ENCODE assay signal across 8 cellular contexts in the genomic region with DNA sequence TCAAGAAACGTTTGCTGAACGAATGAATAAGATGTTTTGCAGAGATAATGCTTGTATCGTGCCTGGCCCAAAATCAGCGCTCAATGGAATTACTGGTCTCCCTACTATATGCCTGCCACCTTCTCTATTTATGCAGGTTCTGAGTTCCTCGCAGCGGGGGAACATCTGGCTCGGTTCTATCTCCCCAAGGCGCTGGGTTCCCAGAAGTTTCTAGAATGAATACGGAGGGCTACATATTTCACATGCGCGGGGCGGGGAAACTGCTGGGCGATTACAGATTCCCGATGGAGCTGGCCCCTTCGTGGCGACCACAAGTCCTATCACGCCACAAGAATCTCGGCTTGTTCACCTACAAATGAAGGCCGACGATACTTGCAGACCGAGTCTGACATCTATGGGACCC. TPM values are rescaled to one million over a fixed set of nuclear protein-coding genes. Genes with fewer than 3 reads are reported as not detected.
A peak's percentile ranks its signal among the peaks of the same experiment; 100 is the strongest.
DNase-seq lines count a peak whose midpoint lies in the region; ATAC-seq, FAIRE-seq and TF ChIP-seq lines count a peak whose summit lies in the region.

No MANE protein-coding gene starts in this region.

- H3K9me3 Mint-ChIP-seq in activated naive CD8-positive, alpha-beta T cell treated with anti-CD3 and anti-CD28 coated beads, Interleukin-2, amount 50 U/mL, for 24 hours = no peaks in the 10 kb centered on the region

- H3K4me3 ChIP-seq in keratinocyte (ENCODE audit: control insufficient read depth in 2 of 3, extremely low read depth in 1 of 3, insufficient read depth in 2 of 3, low read depth in 1 of 3, low read length in 3 of 3) (peak overlapping the region; percentile 63 to 99 (median 97)), subcutaneous abdominal adipose tissue (ENCODE audit: low read depth in 1 of 5, low read length in 5 of 5) (peak overlapping the region; percentile 92 to 99 (median 95))

- peak overlapping the region; percentile 91 for H3K9ac ChIP-seq in keratinocyte (ENCODE audit: control insufficient read depth, extremely low read depth, insufficient read depth, low read length)
- peak overlapping the region; percentile 90 to 99 (median 94) for H3K9ac ChIP-seq in subcutaneous abdominal adipose tissue (ENCODE audit: low read length in 5 of 5)

- no peaks in the 10 kb centered on the region for H3K9me1 ChIP-seq in keratinocyte (ENCODE audit: control insufficient read depth, extremely low read depth, insufficient read depth, low read length)

- no peak for TF ChIP-seq CTCF in keratinocyte (optimal IDR thresholded peaks at IDR 0.05 in 1 of 3, IDR thresholded peaks at IDR 0.05 in 1 of 3, conservative IDR thresholded peaks at IDR 0.05 in 1 of 3; ENCODE audit: extremely low read depth in 1 of 3, insufficient read depth in 2 of 3, low read length in 3 of 3)

- H3K4me1 ChIP-seq in keratinocyte (ENCODE audit: control insufficient read depth, extremely low read depth, insufficient read depth, low read length) (peaks cover 17% of the 10 kb centered on the region), subcutaneous abdominal adipose tissue (ENCODE audit: control insufficient read depth in 5 of 5, insufficient read depth in 5 of 5, low read length in 5 of 5) (peaks cover 10 to 38% (median 32%) of the 10 kb centered on the region in 5 donors)

- H3K9me3 ChIP-seq in keratinocyte (ENCODE audit: control insufficient read depth, low read depth, low read length) = no peaks in the 10 kb centered on the region
- no peaks in the 10 kb centered on the region for H3K9me3 ChIP-seq in subcutaneous abdominal adipose tissue (ENCODE audit: control insufficient read depth in 5 of 5, low read length in 5 of 5)

- peak; percentile 26 for ATAC-seq in HG03175 (IDR thresholded peaks at IDR 0.05; ENCODE audit: unreplicated experiment)
- ATAC-seq in activated naive CD8-positive, alpha-beta T cell treated with anti-CD3 and anti-CD28 coated beads, Interleukin-2, amount 50 U/mL, for 24 hours = peak; percentile 4

- H3K4me2 ChIP-seq in keratinocyte (ENCODE audit: control insufficient read depth, extremely low read depth, insufficient read depth, low read depth, low read length) = peak overlapping the region; percentile 98

- H4K20me1 ChIP-seq in keratinocyte (ENCODE audit: control insufficient read depth, extremely low read depth, insufficient read depth, low read length) = no peaks in the 10 kb centered on the region

- H3K4me1 Mint-ChIP-seq in activated naive CD8-positive, alpha-beta T cell treated with anti-CD3 and anti-CD28 coated beads, Interleukin-2, amount 50 U/mL, for 24 hours = peaks cover 34% of the 10 kb centered on the region

- H3K36me3 ChIP-seq in keratinocyte (ENCODE audit: control insufficient read depth in 2 of 2, extremely low read depth in 1 of 2, insufficient read depth in 2 of 2, low read length in 2 of 2) = peaks cover 0 to 3% of the 10 kb centered on the region in 2 experiments
- H3K36me3 ChIP-seq in subcutaneous abdominal adipose tissue (ENCODE audit: control insufficient read depth in 5 of 5, insufficient read depth in 5 of 5, low read length in 5 of 5) = peaks cover 5 to 19% (median 8%) of the 10 kb centered on the region in 5 donors

- dilution Hi-C loops in keratinocyte (cut with MboI; ENCODE audit: extremely low pct_ligation_motif_present, low sequenced_read_pairs) = no loop called here

- DNase-seq in NCI-H1694 treated with DMSO at 0.1 percent for 48 hours (lab: John Stamatoyannopoulos, UW) (peak; percentile 34), NCI-H1694 (lab: John Stamatoyannopoulos, UW) (no peak), keratinocyte (ENCODE audit: low read depth, low spot score) (no peak), OCI-M2 (lab: John Stamatoyannopoulos, UW; ENCODE audit: unreplicated experiment) (no peak), GOT3 (lab: John Stamatoyannopoulos, UW) (no peak)
- DNase-seq in activated naive CD8-positive, alpha-beta T cell treated with anti-CD3 and anti-CD28 coated beads, Interleukin-2, amount 50 U/mL, for 24 hours = no peak

- H3K27ac ChIP-seq in keratinocyte (ENCODE audit: control insufficient read depth, insufficient read depth, low read length) (peak overlapping the region; percentile 76), subcutaneous abdominal adipose tissue (ENCODE audit: low read depth, low read length) (peak overlapping the region; percentile 88)

- FAIRE-seq in keratinocyte (lab: Jason Lieb, UNC) = peak; percentile 43

- H3K27ac Mint-ChIP-seq in activated naive CD8-positive, alpha-beta T cell treated with anti-CD3 and anti-CD28 coated beads, Interleukin-2, amount 50 U/mL, for 24 hours = peak overlapping the region; percentile 97

- H3K27me3 Mint-ChIP-seq in activated naive CD8-positive, alpha-beta T cell treated with anti-CD3 and anti-CD28 coated beads, Interleukin-2, amount 50 U/mL, for 24 hours = no peaks in the 10 kb centered on the region

- H3K27me3 ChIP-seq in keratinocyte (ENCODE audit: control insufficient read depth, extremely low read depth, insufficient read depth, low read length) (no peaks in the 10 kb centered on the region), subcutaneous abdominal adipose tissue (ENCODE audit: control insufficient read depth in 5 of 5, insufficient read depth in 4 of 5, low read length in 5 of 5) (no peaks in the 10 kb centered on the region)

- peaks cover 35% of the 10 kb centered on the region for H3K79me2 ChIP-seq in keratinocyte (ENCODE audit: control insufficient read depth, insufficient read depth, low read length)

- H2AFZ ChIP-seq in keratinocyte (ENCODE audit: control insufficient read depth, low read length) = peak overlapping the region; percentile 78

- peaks cover 16% of the 10 kb centered on the region for H3K36me3 Mint-ChIP-seq in activated naive CD8-positive, alpha-beta T cell treated with anti-CD3 and anti-CD28 coated beads, Interleukin-2, amount 50 U/mL, for 24 hours (ENCODE audit: low read depth)

- H3K4me3 Mint-ChIP-seq in activated naive CD8-positive, alpha-beta T cell treated with anti-CD3 and anti-CD28 coated beads, Interleukin-2, amount 50 U/mL, for 24 hours = peak overlapping the region; percentile 97

RNA-seq across cellular contexts. Expression of gene EIF2B5, which starts 0.4 kb away (rescaled TPM):
- 31.9 to 37.9 TPM (median 33.7 TPM) in 3 replicates for polyA plus RNA-seq in keratinocyte
- polyA plus RNA-seq in keratinocyte (2011; ENCODE audit: low read depth) = 48.6 TPM
- polyA plus RNA-seq in keratinocyte (2011; cell fraction: cytosol; rRNA removed) = 22.2 and 24.4 TPM in 2 replicates
- 55.3 and 62.8 TPM in 2 replicates for polyA plus RNA-seq in keratinocyte (2011; cell fraction: nucleus; rRNA removed)
- polyA plus RNA-seq in keratinocyte (2012; ENCODE audit: low replicate concordance) = 28.9 and 31.9 TPM in 2 replicates
- polyA minus RNA-seq in keratinocyte = 22.5 to 37.1 TPM (median 30.7 TPM) in 3 replicates
- 16.5 TPM for polyA minus RNA-seq in keratinocyte (2011; cell fraction: cytosol; rRNA and poly(A)+ RNA removed)
- polyA minus RNA-seq in keratinocyte (2011; cell fraction: nucleus; rRNA and poly(A)+ RNA removed) = 18.0 and 22.5 TPM in 2 replicates

RNA-seq across cellular contexts. Expression of gene DVL3, which starts 20.4 kb away (rescaled TPM):
- 16.0 to 21.9 TPM (median 18.5 TPM) in 3 replicates for polyA plus RNA-seq in keratinocyte
- polyA plus RNA-seq in keratinocyte (2011; ENCODE audit: low read depth) = 33.3 TPM
- polyA plus RNA-seq in keratinocyte (2011; cell fraction: cytosol; rRNA removed) = 15.3 and 24.4 TPM in 2 replicates
- polyA plus RNA-seq in keratinocyte (2011; cell fraction: nucleus; rRNA removed) = 56.2 and 72.1 TPM in 2 replicates
- 23.5 and 27.0 TPM in 2 replicates for polyA plus RNA-seq in keratinocyte (2012; ENCODE audit: low replicate concordance)
- 30.6 to 75.2 TPM (median 33.8 TPM) in 3 replicates for polyA minus RNA-seq in keratinocyte
- 34.0 TPM for polyA minus RNA-seq in keratinocyte (2011; cell fraction: cytosol; rRNA and poly(A)+ RNA removed)
- 18.9 and 20.0 TPM in 2 replicates for polyA minus RNA-seq in keratinocyte (2011; cell fraction: nucleus; rRNA and poly(A)+ RNA removed)

RNA-seq across cellular contexts. Expression of gene HTR3E, which starts 37.9 kb away (rescaled TPM):
- not detected in 3 replicates for polyA plus RNA-seq in keratinocyte
- not detected for polyA plus RNA-seq in keratinocyte (2011; ENCODE audit: low read depth)
- polyA plus RNA-seq in keratinocyte (2011; cell fraction: cytosol; rRNA removed) = not detected in 2 replicates
- polyA plus RNA-seq in keratinocyte (2011; cell fraction: nucleus; rRNA removed) = not detected in 2 replicates
- polyA plus RNA-seq in keratinocyte (2012; ENCODE audit: low replicate concordance) = not detected in 2 replicates
- polyA minus RNA-seq in keratinocyte = not detected in 3 replicates
- polyA minus RNA-seq in keratinocyte (2011; cell fraction: cytosol; rRNA and poly(A)+ RNA removed) = not detected
- not detected in 2 replicates for polyA minus RNA-seq in keratinocyte (2011; cell fraction: nucleus; rRNA and poly(A)+ RNA removed)

RNA-seq across cellular contexts. Expression of gene AP2M1, which starts 39.9 kb away (rescaled TPM):
- 431 to 520 TPM (median 443 TPM) in 3 replicates for polyA plus RNA-seq in keratinocyte
- 256 TPM for polyA plus RNA-seq in keratinocyte (2011; ENCODE audit: low read depth)
- 502 and 514 TPM in 2 replicates for polyA plus RNA-seq in keratinocyte (2011; cell fraction: cytosol; rRNA removed)
- polyA plus RNA-seq in keratinocyte (2011; cell fraction: nucleus; rRNA removed) = 420 and 435 TPM in 2 replicates
- polyA plus RNA-seq in keratinocyte (2012; ENCODE audit: low replicate concordance) = 245 and 379 TPM in 2 replicates
- polyA minus RNA-seq in keratinocyte = 406 to 530 TPM (median 414 TPM) in 3 replicates
- polyA minus RNA-seq in keratinocyte (2011; cell fraction: cytosol; rRNA and poly(A)+ RNA removed) = 237 TPM
- polyA minus RNA-seq in keratinocyte (2011; cell fraction: nucleus; rRNA and poly(A)+ RNA removed) = 97.3 and 124 TPM in 2 replicates

RNA-seq across cellular contexts. Expression of gene ABCF3, which starts 51.3 kb away (rescaled TPM):
- polyA plus RNA-seq in keratinocyte = 39.2 to 53.8 TPM (median 43.5 TPM) in 3 replicates
- polyA plus RNA-seq in keratinocyte (2011; ENCODE audit: low read depth) = 47.7 TPM
- polyA plus RNA-seq in keratinocyte (2011; cell fraction: cytosol; rRNA removed) = 26.7 and 36.0 TPM in 2 replicates
- polyA plus RNA-seq in keratinocyte (2011; cell fraction: nucleus; rRNA removed) = 89.2 and 94.7 TPM in 2 replicates
- polyA plus RNA-seq in keratinocyte (2012; ENCODE audit: low replicate concordance) = 38.3 and 39.1 TPM in 2 replicates
- polyA minus RNA-seq in keratinocyte = 61.1 to 138 TPM (median 89.5 TPM) in 3 replicates
- polyA minus RNA-seq in keratinocyte (2011; cell fraction: cytosol; rRNA and poly(A)+ RNA removed) = 66.2 TPM
- 55.7 and 63.4 TPM in 2 replicates for polyA minus RNA-seq in keratinocyte (2011; cell fraction: nucleus; rRNA and poly(A)+ RNA removed)
